Comparison of ENCODE assay signal across 9 cellular contexts in the genomic region with DNA sequence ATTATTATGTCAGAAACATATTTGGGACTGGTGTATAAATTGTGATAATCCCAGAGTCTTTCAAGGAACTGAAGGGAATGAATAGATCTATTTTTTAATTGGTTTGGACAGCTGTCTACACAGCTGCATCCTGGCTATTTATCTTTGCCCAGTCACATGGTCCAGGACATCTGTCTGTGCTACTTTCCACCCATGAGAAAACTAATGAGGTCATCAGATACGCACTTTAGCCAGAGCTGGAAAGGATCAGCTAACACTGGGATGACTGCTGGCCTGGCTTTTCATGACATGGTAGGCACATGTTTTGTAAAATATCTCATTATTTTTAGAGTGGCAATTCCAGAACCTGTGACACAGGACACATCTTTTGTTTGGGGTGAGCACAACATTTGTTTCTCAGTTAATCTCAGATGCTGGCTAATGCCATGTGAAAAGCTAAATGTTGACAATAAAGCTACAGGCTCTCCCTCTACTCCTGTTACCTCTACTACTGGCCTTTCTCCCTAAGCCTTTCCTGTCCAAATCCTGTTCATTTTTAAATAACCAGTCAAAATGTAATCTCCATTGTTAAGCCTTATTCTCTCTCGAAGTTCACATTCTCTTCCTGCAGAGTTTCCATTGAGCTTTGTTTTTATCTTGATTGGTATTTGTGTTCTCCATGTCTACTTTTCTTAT.
DNase-seq lines count a peak whose midpoint lies in the region; ATAC-seq and TF ChIP-seq lines count a peak whose summit lies in the region.
"Had no signal": no experiment of that assay in that cellular context is flagged by ENCODE, and none has a peak within 500 bp of the region (broad histone marks: within the 10 kb centered on the region; RNA-seq: fewer than 3 reads in every experiment).

No MANE protein-coding gene starts in this region.

- H3K4me1 Mint-ChIP-seq in nephron = peaks cover 39% of the 10 kb centered on the region
- H3K4me1 Mint-ChIP-seq in natural killer cell treated with Interleukin-12 subunit alpha and Interleukin-12 subunit beta and Interleukin-15 and Interleukin-18, amount 100 ng/mL, for 72 hours (ENCODE audit: low read depth in 2 of 2) = no peaks in the 10 kb centered on the region

- TF ChIP-seq CTCF in fibroblast of the aortic adventitia (IDR thresholded peaks at IDR 0.05; ENCODE audit: insufficient read depth, low read length) (no peak), nephron (IDR thresholded peaks at IDR 0.05; ENCODE audit: unreplicated experiment in 3 of 3) (no peak)

- H3K4me3 Mint-ChIP-seq in nephron = no peak overlapping the region
- H3K4me3 Mint-ChIP-seq in natural killer cell treated with Interleukin-12 subunit alpha and Interleukin-12 subunit beta and Interleukin-15 and Interleukin-18, amount 100 ng/mL, for 72 hours = no peak overlapping the region

- DNase-seq in DMS53 (lab: John Stamatoyannopoulos, UW) (peak; percentile 99), NCI-H510A treated with DMSO at 0.1 percent for 48 hours (lab: John Stamatoyannopoulos, UW) (peak; percentile 99), fibroblast of the aortic adventitia (ENCODE audit: low read depth) (peak; percentile 48), posterior vena cava (ENCODE audit: low spot score) (no peak)
- no peak for DNase-seq in natural killer cell treated with Interleukin-12 subunit alpha and Interleukin-12 subunit beta and Interleukin-15 and Interleukin-18, amount 100 ng/mL, for 72 hours (ENCODE audit: low spot score)
- DNase-seq: colonic mucosa had no signal

- H3K9me3 Mint-ChIP-seq in nephron = peaks cover 2% of the 10 kb centered on the region
- peaks cover 12% of the 10 kb centered on the region for H3K9me3 Mint-ChIP-seq in natural killer cell treated with Interleukin-12 subunit alpha and Interleukin-12 subunit beta and Interleukin-15 and Interleukin-18, amount 100 ng/mL, for 72 hours

- intact Hi-C loops in posterior vena cava (cut with DNase I) = no loop called here

- H3K27me3 Mint-ChIP-seq in nephron (ENCODE audit: low read depth) = no peaks in the 10 kb centered on the region
- no peaks in the 10 kb centered on the region for H3K27me3 Mint-ChIP-seq in natural killer cell treated with Interleukin-12 subunit alpha and Interleukin-12 subunit beta and Interleukin-15 and Interleukin-18, amount 100 ng/mL, for 72 hours

- no peak overlapping the region for H3K4me3 ChIP-seq in fibroblast of the aortic adventitia (ENCODE audit: low read depth, low read length)
- H3K4me3 ChIP-seq: colonic mucosa had no signal

- peak overlapping the region; percentile 17 to 37 (median 17) for H3K27ac Mint-ChIP-seq in nephron
- H3K27ac Mint-ChIP-seq in natural killer cell treated with Interleukin-12 subunit alpha and Interleukin-12 subunit beta and Interleukin-15 and Interleukin-18, amount 100 ng/mL, for 72 hours = no peak overlapping the region

- ATAC-seq in GM18868 (IDR thresholded peaks at IDR 0.05; ENCODE audit: unreplicated experiment) (no peak), HG03354 (IDR thresholded peaks at IDR 0.05; ENCODE audit: poor library complexity, severe bottlenecking, unreplicated experiment) (no peak)
- no peak for ATAC-seq in natural killer cell treated with Interleukin-12 subunit alpha and Interleukin-12 subunit beta and Interleukin-15 and Interleukin-18, amount 100 ng/mL, for 72 hours

- H3K36me3 Mint-ChIP-seq in nephron (ENCODE audit: low read depth) = no peaks in the 10 kb centered on the region
- H3K36me3 Mint-ChIP-seq in natural killer cell treated with Interleukin-12 subunit alpha and Interleukin-12 subunit beta and Interleukin-15 and Interleukin-18, amount 100 ng/mL, for 72 hours = peaks cover 4% of the 10 kb centered on the region

Comparison
In these comparisons a context has a peak if more than half of its experiments do, and no peak if none do; other contexts are left out.
1. DNase-seq: peak in DMS53 (single experiment), NCI-H510A treated with DMSO at 0.1 percent for 48 hours (single experiment) and fibroblast of the aortic adventitia (single experiment); none in posterior vena cava (single experiment) and natural killer cell treated with Interleukin-12 subunit alpha and Interleukin-12 subunit beta and Interleukin-15 and Interleukin-18, amount 100 ng/mL, for 72 hours (single experiment).
2. H3K27ac Mint-ChIP-seq: peak in nephron (3 of 3); none in natural killer cell treated with Interleukin-12 subunit alpha and Interleukin-12 subunit beta and Interleukin-15 and Interleukin-18, amount 100 ng/mL, for 72 hours (0 of 2).